Comparison of ENCODE assay signal across 1 cellular context in the genomic region with DNA sequence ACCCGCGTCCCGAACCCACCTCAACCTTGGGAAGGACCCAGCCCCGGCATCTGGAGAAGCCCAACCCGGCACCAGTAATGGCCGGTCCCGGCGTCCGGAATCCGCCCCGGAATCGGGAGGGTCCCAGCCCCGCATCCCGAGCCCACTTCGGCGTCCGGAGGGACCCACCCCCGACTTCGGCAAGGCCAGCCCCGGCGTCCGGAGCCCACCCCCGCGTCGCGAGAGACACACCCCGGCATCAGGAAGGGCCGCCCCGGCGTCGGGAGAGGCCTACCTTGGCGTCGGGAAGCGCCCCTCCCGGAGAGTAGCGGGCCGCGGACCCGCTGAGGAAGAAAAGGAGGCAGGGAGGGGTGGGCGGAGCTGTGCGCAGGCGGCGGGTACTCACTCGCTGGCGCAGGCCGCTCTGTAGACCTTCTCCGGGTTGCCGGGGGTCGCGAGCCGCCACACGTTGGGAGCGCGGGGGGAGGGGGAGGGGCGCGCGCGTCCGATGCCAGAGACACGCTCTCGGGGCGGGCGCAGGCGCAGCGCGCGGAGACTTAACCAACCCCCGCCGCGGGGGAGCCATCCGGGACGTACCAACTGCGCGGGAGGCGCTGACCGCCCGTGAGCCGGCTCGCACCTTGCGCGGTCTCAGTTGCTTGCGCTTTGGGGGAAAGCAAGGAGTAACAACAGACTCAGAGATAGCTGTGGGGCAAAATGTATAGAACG.
TF ChIP-seq lines count a peak whose summit lies in the region.

A gene (minus strand): TSS at position 515 of the 708 bp plus-strand sequence. CDS start 24,164 bp downstream, outside the sequence.

TF ChIP-seq in HepG2, 621 proteins besides CTCF, POLR2A, EP300 and RAD21 (continued from another document and continues in another):
- 0 out of 2 replicates have a peak, but pooled peaks have one; percentile 37 for TF ChIP-seq WIZ (CRISPR knock-in tag; IDR thresholded peaks at IDR 0.05)
- TF ChIP-seq BORCS8-MEF2B (CRISPR knock-in tag; IDR thresholded peaks at IDR 0.05) = no peak; the same call in 1 of the 2 replicates
- 0 out of 2 replicates have a peak, but pooled peaks have one; percentile 30 for TF ChIP-seq ZNF547 (CRISPR knock-in tag; IDR thresholded peaks at IDR 0.05)
- peak; percentile 33; the same call in 1 of the 2 replicates for TF ChIP-seq TGIF2 (CRISPR knock-in tag; IDR thresholded peaks at IDR 0.05)
- TF ChIP-seq, protein P1, sequence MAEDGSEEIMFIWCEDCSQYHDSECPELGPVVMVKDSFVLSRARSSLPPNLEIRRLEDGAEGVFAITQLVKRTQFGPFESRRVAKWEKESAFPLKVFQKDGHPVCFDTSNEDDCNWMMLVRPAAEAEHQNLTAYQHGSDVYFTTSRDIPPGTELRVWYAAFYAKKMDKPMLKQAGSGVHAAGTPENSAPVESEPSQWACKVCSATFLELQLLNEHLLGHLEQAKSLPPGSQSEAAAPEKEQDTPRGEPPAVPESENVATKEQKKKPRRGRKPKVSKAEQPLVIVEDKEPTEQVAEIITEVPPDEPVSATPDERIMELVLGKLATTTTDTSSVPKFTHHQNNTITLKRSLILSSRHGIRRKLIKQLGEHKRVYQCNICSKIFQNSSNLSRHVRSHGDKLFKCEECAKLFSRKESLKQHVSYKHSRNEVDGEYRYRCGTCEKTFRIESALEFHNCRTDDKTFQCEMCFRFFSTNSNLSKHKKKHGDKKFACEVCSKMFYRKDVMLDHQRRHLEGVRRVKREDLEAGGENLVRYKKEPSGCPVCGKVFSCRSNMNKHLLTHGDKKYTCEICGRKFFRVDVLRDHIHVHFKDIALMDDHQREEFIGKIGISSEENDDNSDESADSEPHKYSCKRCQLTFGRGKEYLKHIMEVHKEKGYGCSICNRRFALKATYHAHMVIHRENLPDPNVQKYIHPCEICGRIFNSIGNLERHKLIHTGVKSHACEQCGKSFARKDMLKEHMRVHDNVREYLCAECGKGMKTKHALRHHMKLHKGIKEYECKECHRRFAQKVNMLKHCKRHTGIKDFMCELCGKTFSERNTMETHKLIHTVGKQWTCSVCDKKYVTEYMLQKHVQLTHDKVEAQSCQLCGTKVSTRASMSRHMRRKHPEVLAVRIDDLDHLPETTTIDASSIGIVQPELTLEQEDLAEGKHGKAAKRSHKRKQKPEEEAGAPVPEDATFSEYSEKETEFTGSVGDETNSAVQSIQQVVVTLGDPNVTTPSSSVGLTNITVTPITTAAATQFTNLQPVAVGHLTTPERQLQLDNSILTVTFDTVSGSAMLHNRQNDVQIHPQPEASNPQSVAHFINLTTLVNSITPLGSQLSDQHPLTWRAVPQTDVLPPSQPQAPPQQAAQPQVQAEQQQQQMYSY (CRISPR knock-in tag; IDR thresholded peaks at IDR 0.05) = peak; percentile 37; the same call in 1 of the 2 replicates
- TF ChIP-seq NR1H2 (CRISPR knock-in tag; IDR thresholded peaks at IDR 0.05; ENCODE audit: borderline replicate concordance, low read depth) = no peak; the same call in 1 of the 2 replicates
- peak; percentile 90; the same call in 1 of the 2 replicates for TF ChIP-seq DMAP1 (CRISPR knock-in tag; IDR thresholded peaks at IDR 0.05)
- TF ChIP-seq SIN3A (IDR thresholded peaks at IDR 0.05; ENCODE audit: borderline replicate concordance, low read depth, low read length) = peak; percentile 50; the same call in 1 of the 2 replicates
- no peak for TF ChIP-seq ZNF567 (CRISPR knock-in tag; IDR thresholded peaks at IDR 0.05; ENCODE audit: borderline replicate concordance)
- TF ChIP-seq ZNF558 (CRISPR knock-in tag; IDR thresholded peaks at IDR 0.05; ENCODE audit: borderline replicate concordance) = no peak
- TF ChIP-seq, protein P2, sequence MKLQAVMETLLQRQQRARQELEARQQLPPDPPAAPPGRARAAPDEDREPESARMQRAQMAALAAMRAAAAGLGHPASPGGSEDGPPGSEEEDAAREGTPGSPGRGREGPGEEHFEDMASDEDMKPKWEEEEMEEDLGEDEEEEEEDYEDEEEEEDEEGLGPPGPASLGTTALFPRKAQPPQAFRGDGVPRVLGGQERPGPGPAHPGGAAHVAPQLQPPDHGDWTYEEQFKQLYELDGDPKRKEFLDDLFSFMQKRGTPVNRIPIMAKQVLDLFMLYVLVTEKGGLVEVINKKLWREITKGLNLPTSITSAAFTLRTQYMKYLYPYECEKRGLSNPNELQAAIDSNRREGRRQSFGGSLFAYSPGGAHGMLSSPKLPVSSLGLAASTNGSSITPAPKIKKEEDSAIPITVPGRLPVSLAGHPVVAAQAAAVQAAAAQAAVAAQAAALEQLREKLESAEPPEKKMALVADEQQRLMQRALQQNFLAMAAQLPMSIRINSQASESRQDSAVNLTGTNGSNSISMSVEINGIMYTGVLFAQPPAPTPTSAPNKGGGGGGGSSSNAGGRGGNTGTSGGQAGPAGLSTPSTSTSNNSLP (IDR thresholded peaks at IDR 0.05; ENCODE audit: low read depth, low read length) = peak; percentile 42; the same call in 1 of the 2 replicates
- TF ChIP-seq ZNF33B (CRISPR knock-in tag; IDR thresholded peaks at IDR 0.05) = no peak
- TF ChIP-seq NKX3-1 (CRISPR knock-in tag; IDR thresholded peaks at IDR 0.05) = peak; percentile 37; the same call in 1 of the 2 replicates
- no peak for TF ChIP-seq SMC3 (IDR thresholded peaks at IDR 0.05; ENCODE audit: low read length)
- no peak for TF ChIP-seq CREM (IDR thresholded peaks at IDR 0.05)
- no peak for TF ChIP-seq CREM (CRISPR knock-in tag; IDR thresholded peaks at IDR 0.05)
- TF ChIP-seq, protein P3, sequence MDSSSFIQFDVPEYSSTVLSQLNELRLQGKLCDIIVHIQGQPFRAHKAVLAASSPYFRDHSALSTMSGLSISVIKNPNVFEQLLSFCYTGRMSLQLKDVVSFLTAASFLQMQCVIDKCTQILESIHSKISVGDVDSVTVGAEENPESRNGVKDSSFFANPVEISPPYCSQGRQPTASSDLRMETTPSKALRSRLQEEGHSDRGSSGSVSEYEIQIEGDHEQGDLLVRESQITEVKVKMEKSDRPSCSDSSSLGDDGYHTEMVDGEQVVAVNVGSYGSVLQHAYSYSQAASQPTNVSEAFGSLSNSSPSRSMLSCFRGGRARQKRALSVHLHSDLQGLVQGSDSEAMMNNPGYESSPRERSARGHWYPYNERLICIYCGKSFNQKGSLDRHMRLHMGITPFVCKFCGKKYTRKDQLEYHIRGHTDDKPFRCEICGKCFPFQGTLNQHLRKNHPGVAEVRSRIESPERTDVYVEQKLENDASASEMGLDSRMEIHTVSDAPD (CRISPR knock-in tag; IDR thresholded peaks at IDR 0.05) = no peak
- no peak for TF ChIP-seq HOXD1 (CRISPR knock-in tag; IDR thresholded peaks at IDR 0.05)
- TF ChIP-seq ARID2 (CRISPR knock-in tag; IDR thresholded peaks at IDR 0.05; ENCODE audit: borderline replicate concordance) = no peak
- no peak; the same call in 1 of the 2 replicates for TF ChIP-seq ZBTB8A (CRISPR knock-in tag; IDR thresholded peaks at IDR 0.05; ENCODE audit: borderline replicate concordance, low read depth)
- TF ChIP-seq ZFYVE20 (CRISPR knock-in tag; IDR thresholded peaks at IDR 0.05; ENCODE audit: borderline replicate concordance, low read depth) = no peak
- TF ChIP-seq, protein P4, sequence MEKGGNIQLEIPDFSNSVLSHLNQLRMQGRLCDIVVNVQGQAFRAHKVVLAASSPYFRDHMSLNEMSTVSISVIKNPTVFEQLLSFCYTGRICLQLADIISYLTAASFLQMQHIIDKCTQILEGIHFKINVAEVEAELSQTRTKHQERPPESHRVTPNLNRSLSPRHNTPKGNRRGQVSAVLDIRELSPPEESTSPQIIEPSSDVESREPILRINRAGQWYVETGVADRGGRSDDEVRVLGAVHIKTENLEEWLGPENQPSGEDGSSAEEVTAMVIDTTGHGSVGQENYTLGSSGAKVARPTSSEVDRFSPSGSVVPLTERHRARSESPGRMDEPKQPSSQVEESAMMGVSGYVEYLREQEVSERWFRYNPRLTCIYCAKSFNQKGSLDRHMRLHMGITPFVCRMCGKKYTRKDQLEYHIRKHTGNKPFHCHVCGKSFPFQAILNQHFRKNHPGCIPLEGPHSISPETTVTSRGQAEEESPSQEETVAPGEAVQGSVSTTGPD (CRISPR knock-in tag; IDR thresholded peaks at IDR 0.05) = no peak
- TF ChIP-seq ZNF446 (CRISPR knock-in tag; IDR thresholded peaks at IDR 0.05) = no peak
- no peak for TF ChIP-seq IKZF4 (CRISPR knock-in tag; IDR thresholded peaks at IDR 0.05; ENCODE audit: borderline replicate concordance, low read depth, not compliant biosample characterization)
- TF ChIP-seq ZNF333 (CRISPR knock-in tag; IDR thresholded peaks at IDR 0.05; ENCODE audit: borderline replicate concordance) = peak; percentile 81; the same call in 1 of the 2 replicates
- TF ChIP-seq ZSCAN9 (CRISPR knock-in tag; IDR thresholded peaks at IDR 0.05; ENCODE audit: borderline replicate concordance) = peak; percentile 66; the same call in 1 of the 2 replicates
- TF ChIP-seq, protein P5, sequence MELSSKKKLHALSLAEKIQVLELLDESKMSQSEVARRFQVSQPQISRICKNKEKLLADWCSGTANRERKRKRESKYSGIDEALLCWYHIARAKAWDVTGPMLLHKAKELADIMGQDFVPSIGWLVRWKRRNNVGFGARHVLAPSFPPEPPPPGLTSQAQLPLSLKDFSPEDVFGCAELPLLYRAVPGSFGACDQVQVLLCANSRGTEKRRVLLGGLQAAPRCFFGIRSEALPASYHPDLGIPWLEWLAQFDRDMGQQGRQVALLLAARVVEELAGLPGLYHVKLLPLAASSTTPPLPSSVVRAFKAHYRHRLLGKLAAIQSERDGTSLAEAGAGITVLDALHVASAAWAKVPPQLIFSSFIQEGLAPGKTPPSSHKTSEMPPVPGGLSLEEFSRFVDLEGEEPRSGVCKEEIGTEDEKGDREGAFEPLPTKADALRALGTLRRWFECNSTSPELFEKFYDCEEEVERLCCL (CRISPR knock-in tag; IDR thresholded peaks at IDR 0.05; ENCODE audit: borderline replicate concordance) = no peak; the same call in 1 of the 2 replicates
- peak; percentile 67; the same call in 1 of the 2 replicates for TF ChIP-seq ZNF510 (CRISPR knock-in tag; IDR thresholded peaks at IDR 0.05; ENCODE audit: low read depth)
- TF ChIP-seq, protein P6, sequence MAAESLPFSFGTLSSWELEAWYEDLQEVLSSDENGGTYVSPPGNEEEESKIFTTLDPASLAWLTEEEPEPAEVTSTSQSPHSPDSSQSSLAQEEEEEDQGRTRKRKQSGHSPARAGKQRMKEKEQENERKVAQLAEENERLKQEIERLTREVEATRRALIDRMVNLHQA (CRISPR knock-in tag; IDR thresholded peaks at IDR 0.05) = no peak
- TF ChIP-seq HNF4A (CRISPR knock-in tag; IDR thresholded peaks at IDR 0.05) = 0 out of 2 replicates have a peak, but pooled peaks have one; percentile 17
- no peak for TF ChIP-seq ZNF816 (CRISPR knock-in tag; IDR thresholded peaks at IDR 0.05; ENCODE audit: borderline replicate concordance)
- TF ChIP-seq, protein P7, sequence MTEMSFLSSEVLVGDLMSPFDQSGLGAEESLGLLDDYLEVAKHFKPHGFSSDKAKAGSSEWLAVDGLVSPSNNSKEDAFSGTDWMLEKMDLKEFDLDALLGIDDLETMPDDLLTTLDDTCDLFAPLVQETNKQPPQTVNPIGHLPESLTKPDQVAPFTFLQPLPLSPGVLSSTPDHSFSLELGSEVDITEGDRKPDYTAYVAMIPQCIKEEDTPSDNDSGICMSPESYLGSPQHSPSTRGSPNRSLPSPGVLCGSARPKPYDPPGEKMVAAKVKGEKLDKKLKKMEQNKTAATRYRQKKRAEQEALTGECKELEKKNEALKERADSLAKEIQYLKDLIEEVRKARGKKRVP (CRISPR knock-in tag; IDR thresholded peaks at IDR 0.05) = no peak
- TF ChIP-seq, protein P8, sequence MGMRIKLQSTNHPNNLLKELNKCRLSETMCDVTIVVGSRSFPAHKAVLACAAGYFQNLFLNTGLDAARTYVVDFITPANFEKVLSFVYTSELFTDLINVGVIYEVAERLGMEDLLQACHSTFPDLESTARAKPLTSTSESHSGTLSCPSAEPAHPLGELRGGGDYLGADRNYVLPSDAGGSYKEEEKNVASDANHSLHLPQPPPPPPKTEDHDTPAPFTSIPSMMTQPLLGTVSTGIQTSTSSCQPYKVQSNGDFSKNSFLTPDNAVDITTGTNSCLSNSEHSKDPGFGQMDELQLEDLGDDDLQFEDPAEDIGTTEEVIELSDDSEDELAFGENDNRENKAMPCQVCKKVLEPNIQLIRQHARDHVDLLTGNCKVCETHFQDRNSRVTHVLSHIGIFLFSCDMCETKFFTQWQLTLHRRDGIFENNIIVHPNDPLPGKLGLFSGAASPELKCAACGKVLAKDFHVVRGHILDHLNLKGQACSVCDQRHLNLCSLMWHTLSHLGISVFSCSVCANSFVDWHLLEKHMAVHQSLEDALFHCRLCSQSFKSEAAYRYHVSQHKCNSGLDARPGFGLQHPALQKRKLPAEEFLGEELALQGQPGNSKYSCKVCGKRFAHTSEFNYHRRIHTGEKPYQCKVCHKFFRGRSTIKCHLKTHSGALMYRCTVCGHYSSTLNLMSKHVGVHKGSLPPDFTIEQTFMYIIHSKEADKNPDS (CRISPR knock-in tag; IDR thresholded peaks at IDR 0.05) = no peak
- 0 out of 2 replicates have a peak, but pooled peaks have one; percentile 8 for TF ChIP-seq HMG20A (CRISPR knock-in tag; IDR thresholded peaks at IDR 0.05; ENCODE audit: borderline replicate concordance)
- TF ChIP-seq TEAD2 (CRISPR knock-in tag; IDR thresholded peaks at IDR 0.05) = no peak
- TF ChIP-seq, protein P9, sequence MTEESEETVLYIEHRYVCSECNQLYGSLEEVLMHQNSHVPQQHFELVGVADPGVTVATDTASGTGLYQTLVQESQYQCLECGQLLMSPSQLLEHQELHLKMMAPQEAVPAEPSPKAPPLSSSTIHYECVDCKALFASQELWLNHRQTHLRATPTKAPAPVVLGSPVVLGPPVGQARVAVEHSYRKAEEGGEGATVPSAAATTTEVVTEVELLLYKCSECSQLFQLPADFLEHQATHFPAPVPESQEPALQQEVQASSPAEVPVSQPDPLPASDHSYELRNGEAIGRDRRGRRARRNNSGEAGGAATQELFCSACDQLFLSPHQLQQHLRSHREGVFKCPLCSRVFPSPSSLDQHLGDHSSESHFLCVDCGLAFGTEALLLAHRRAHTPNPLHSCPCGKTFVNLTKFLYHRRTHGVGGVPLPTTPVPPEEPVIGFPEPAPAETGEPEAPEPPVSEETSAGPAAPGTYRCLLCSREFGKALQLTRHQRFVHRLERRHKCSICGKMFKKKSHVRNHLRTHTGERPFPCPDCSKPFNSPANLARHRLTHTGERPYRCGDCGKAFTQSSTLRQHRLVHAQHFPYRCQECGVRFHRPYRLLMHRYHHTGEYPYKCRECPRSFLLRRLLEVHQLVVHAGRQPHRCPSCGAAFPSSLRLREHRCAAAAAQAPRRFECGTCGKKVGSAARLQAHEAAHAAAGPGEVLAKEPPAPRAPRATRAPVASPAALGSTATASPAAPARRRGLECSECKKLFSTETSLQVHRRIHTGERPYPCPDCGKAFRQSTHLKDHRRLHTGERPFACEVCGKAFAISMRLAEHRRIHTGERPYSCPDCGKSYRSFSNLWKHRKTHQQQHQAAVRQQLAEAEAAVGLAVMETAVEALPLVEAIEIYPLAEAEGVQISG (CRISPR knock-in tag; IDR thresholded peaks at IDR 0.05) = peak; percentile 81
- TF ChIP-seq MYNN (CRISPR knock-in tag; IDR thresholded peaks at IDR 0.05; ENCODE audit: low read depth) = no peak
- TF ChIP-seq MED13 (CRISPR knock-in tag; IDR thresholded peaks at IDR 0.05) = peak; percentile 44; the same call in 1 of the 2 replicates
- peak; percentile 70; the same call in 1 of the 2 replicates for TF ChIP-seq ZNF768 (CRISPR knock-in tag; IDR thresholded peaks at IDR 0.05)
- TF ChIP-seq ZNF746 (CRISPR knock-in tag; IDR thresholded peaks at IDR 0.05) = no peak
- 0 out of 2 replicates have a peak, but pooled peaks have one; percentile 7 for TF ChIP-seq SAFB2 (CRISPR knock-in tag; IDR thresholded peaks at IDR 0.05; ENCODE audit: borderline replicate concordance, low read depth)
- TF ChIP-seq ZNF3 (CRISPR knock-in tag; IDR thresholded peaks at IDR 0.05) = no peak
- peak; percentile 32; the same call in 1 of the 2 replicates for TF ChIP-seq PITX1 (CRISPR knock-in tag; IDR thresholded peaks at IDR 0.05)
